In genomic region chr10:8047452-8048280, GRCh38 we compare ENCODE assay signal across 14 cellular contexts. TPM values are rescaled to one million over a fixed set of nuclear protein-coding genes. Genes with fewer than 3 reads are reported as not detected.
DNase-seq lines count a peak whose midpoint lies in the region; ATAC-seq, FAIRE-seq and TF ChIP-seq lines count a peak whose summit lies in the region.
"Had no signal": no experiment of that assay in that cellular context is flagged by ENCODE, and none has a peak within 500 bp of the region (broad histone marks: within the 10 kb centered on the region; RNA-seq: fewer than 3 reads in every experiment).

No MANE protein-coding gene starts in this region.

- H3K27me3 Mint-ChIP-seq in endodermal cell (ENCODE audit: insufficient read depth) = peaks cover 77% of the 10 kb centered on the region
- peaks cover 98% of the 10 kb centered on the region for H3K27me3 Mint-ChIP-seq in neural crest cell (ENCODE audit: low read depth)

- H3K36me3 Mint-ChIP-seq in endodermal cell (ENCODE audit: low read depth) (no peaks in the 10 kb centered on the region), neural crest cell (ENCODE audit: low read depth) (no peaks in the 10 kb centered on the region)

- WGBS in HUES64 = 1% methylated on average over 30 of the region's 30 CpGs
- 1 to 4% methylated on average over 14 to 30 of the region's 30 CpGs for WGBS in endodermal cell (ENCODE audit: insufficient coverage in 1 of 2, insufficient read length in 1 of 2), 2 experiments

- no peaks in the 10 kb centered on the region for H3K9me3 Mint-ChIP-seq in endodermal cell
- H3K9me3 Mint-ChIP-seq in neural crest cell = no peaks in the 10 kb centered on the region

- H3K4me3 Mint-ChIP-seq in endodermal cell = peak overlapping the region; percentile 86
- H3K4me3 Mint-ChIP-seq in neural crest cell = peak overlapping the region; percentile 49

- no peak for ATAC-seq in GM18858 (IDR thresholded peaks at IDR 0.05; ENCODE audit: unreplicated experiment)
- ATAC-seq: mucosa of descending colon, PC-3 had no signal

- peak; percentile 57 for DNase-seq in ELF-1 (ENCODE audit: low read depth, low spot score)
- DNase-seq in endodermal cell = peak; percentile 77
- DNase-seq in neural crest cell (ENCODE audit: low read depth, low spot score) = no peak
- no peak for DNase-seq in H54 (ENCODE audit: insufficient read length, low spot score)
- no peak for DNase-seq in dorsolateral prefrontal cortex
- no peak for DNase-seq in nucleus accumbens (lab: John Stamatoyannopoulos, UW)
- DNase-seq: GF-D8, mucosa of descending colon, NCI-H226, PC-3, stomach had no signal

- peaks cover 51% of the 10 kb centered on the region for H3K4me1 ChIP-seq in HUES64 (ENCODE audit: insufficient read depth, low read length)
- peaks cover 25% of the 10 kb centered on the region for H3K4me1 ChIP-seq in endodermal cell (ENCODE audit: control insufficient read depth, insufficient read depth, low read length)

- H3K27ac Mint-ChIP-seq in endodermal cell = no peak overlapping the region
- H3K27ac Mint-ChIP-seq in neural crest cell (ENCODE audit: unreplicated experiment) = no peak overlapping the region

- intact Hi-C loops in dorsolateral prefrontal cortex (cut with DNase I) = no loop called here

- H3K4me1 Mint-ChIP-seq in endodermal cell (peaks cover 44% of the 10 kb centered on the region), neural crest cell (peaks cover 6% of the 10 kb centered on the region)

- TF ChIP-seq CTCF in endodermal cell (conservative IDR thresholded peaks at IDR 0.05) = no peak
- TF ChIP-seq CTCF in neural crest cell (conservative IDR thresholded peaks at IDR 0.05) = no peak
- no peak for TF ChIP-seq CTCF in dorsolateral prefrontal cortex (IDR thresholded peaks at IDR 0.05 in 54 of 56, conservative IDR thresholded peaks at IDR 0.05 in 2 of 56; ENCODE audit: low read depth in 1 of 56, partially characterized antibody in 56 of 56)

- H3K27ac ChIP-seq in HUES64 (ENCODE audit: low read depth, low read length) (no peak overlapping the region), endodermal cell (ENCODE audit: low read depth, low read length) (no peak overlapping the region), dorsolateral prefrontal cortex (no peak overlapping the region)
- H3K27ac ChIP-seq: stomach had no signal

- H3K9ac ChIP-seq in HUES64 (ENCODE audit: low read depth, low read length) (no peak overlapping the region), endodermal cell (ENCODE audit: extremely low read depth, low read length, poor library complexity, severe bottlenecking) (no peak overlapping the region)

- peak overlapping the region; percentile 30; the same call in 1 of the 2 replicates for H3K4me3 ChIP-seq in HUES64 (ENCODE audit: low read length)
- H3K4me3 ChIP-seq in endodermal cell (ENCODE audit: low read length) = peak overlapping the region; percentile 75
- no peak overlapping the region for H3K4me3 ChIP-seq in dorsolateral prefrontal cortex
- H3K4me3 ChIP-seq: mucosa of descending colon, stomach had no signal

- no peaks in the 10 kb centered on the region for H3K9me3 ChIP-seq in HUES64 (ENCODE audit: insufficient read depth, low read depth, low read length)
- no peaks in the 10 kb centered on the region for H3K9me3 ChIP-seq in endodermal cell (ENCODE audit: control insufficient read depth, low read length)
- H3K9me3 ChIP-seq: mucosa of descending colon, stomach had no signal

- H3K27me3 ChIP-seq in HUES64 (ENCODE audit: insufficient read depth, low read length) = peaks cover 100% of the 10 kb centered on the region
- peaks cover 80% of the 10 kb centered on the region for H3K27me3 ChIP-seq in endodermal cell (ENCODE audit: control insufficient read depth, insufficient read depth, low read length, poor library complexity, severe bottlenecking)
- H3K27me3 ChIP-seq in dorsolateral prefrontal cortex = peaks cover 39 to 100% (median 98%) of the 10 kb centered on the region in 45 donors

- TF ChIP-seq POLR2A in H54 (IDR thresholded peaks at IDR 0.05; ENCODE audit: low read depth, low read length) = no peak

- H3K36me3 ChIP-seq in HUES64 (ENCODE audit: insufficient read depth, low read length) = no peaks in the 10 kb centered on the region
- no peaks in the 10 kb centered on the region for H3K36me3 ChIP-seq in endodermal cell (ENCODE audit: control insufficient read depth, insufficient read depth, low read length)
- H3K36me3 ChIP-seq: stomach had no signal

- FAIRE-seq in H54 (lab: Jason Lieb, UNC) = no peak

RNA-seq across cellular contexts. Expression of gene GATA3, which starts 6.8 kb away (rescaled TPM):
- 1.3 TPM for polyA plus RNA-seq in HUES64 (2013, experiment 1 of 2)
- 1.6 TPM for polyA plus RNA-seq in HUES64 (2013, experiment 2 of 2)
- total RNA-seq in endodermal cell (100 to 1,000 TPM in 1 of 2 donors, 10 to 100 TPM in 1; 51.3 to 103 TPM), neural crest cell (0.35 and 0.39 TPM in 2 replicates), dorsolateral prefrontal cortex (under 1 TPM in 8 of 120 experiments, not detected in 112; 0.17 to 0.72 (median 0.28) TPM)
- 6.0 TPM for polyA plus RNA-seq in endodermal cell (2013, experiment 1 of 2)
- 6.7 TPM for polyA plus RNA-seq in endodermal cell (2013, experiment 2 of 2)
- total RNA-seq: fibroblast of lung had no signal
- polyA plus RNA-seq: fibroblast of lung had no signal

Comparison
In these comparisons a context has a peak if more than half of its experiments do, and no peak if none do; other contexts are left out.
1. DNase-seq: peak in ELF-1 (single experiment) and endodermal cell (single experiment); none in neural crest cell (single experiment), H54 (single experiment), dorsolateral prefrontal cortex (0 of 10) and nucleus accumbens (0 of 56).
2. H3K4me3 ChIP-seq: peak in HUES64 (single experiment) and endodermal cell (single experiment); none in dorsolateral prefrontal cortex (0 of 59).
3. RNA of gene GATA3, which starts 6.8 kb away (total RNA-seq): 51.3 to 103 TPM in endodermal cell; 0.35 to 0.39 TPM in neural crest cell and 0.17 to 0.72 TPM in dorsolateral prefrontal cortex; every median in the first group is over 10 times any median in the second.